In the genomic region with DNA sequence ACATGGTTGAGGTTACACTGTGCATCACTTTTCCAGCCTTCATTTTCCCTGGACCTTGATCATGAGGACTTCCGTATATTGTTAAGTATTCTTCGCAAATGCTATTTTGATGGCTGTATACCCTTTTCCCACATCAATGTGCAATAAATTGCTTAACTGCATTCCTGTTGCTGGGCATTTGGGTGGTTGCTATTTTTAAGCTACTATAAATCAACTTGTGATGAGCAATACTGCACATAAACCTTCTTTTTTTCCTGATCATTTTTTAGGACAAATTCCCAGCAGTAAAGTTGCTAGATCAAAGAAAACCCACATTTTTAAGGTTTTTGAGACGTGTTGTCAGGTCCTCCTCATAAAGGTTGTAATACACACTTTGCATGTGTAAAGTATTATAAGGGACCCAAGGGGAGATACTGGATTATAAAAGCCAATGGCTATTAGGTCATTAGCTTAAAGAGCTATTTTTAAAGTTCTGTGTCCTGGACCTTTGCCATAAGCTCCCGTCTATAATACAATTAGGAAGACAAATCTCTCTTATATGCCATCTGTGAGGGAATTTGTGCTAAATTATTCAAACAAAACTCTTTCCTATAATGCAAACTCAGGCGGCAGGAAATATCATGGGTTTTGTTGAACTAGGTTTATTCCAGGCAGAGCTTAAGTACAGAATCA, we compare ENCODE assay signal across 23 cellular contexts. TPM values are rescaled to one million over a fixed set of nuclear protein-coding genes. Genes with fewer than 3 reads are reported as not detected.
A peak's percentile ranks its signal among the peaks of the same experiment; 100 is the strongest.
DNase-seq lines count a peak whose midpoint lies in the region; ATAC-seq and TF ChIP-seq lines count a peak whose summit lies in the region.
"Had no signal": no experiment of that assay in that cellular context is flagged by ENCODE, and none has a peak within 500 bp of the region (broad histone marks: within the 10 kb centered on the region; RNA-seq: fewer than 3 reads in every experiment).

No MANE protein-coding gene starts in this region.

- no peak for ATAC-seq in upper lobe of right lung
- ATAC-seq: activated CD8-positive, alpha-beta T cell treated with anti-CD3 and anti-CD28 coated beads, Interleukin-2, amount 10 ng/mL, durations not matched to agents 7 days and 5 days; esophagus mucosa; GM23338; natural killer cell treated with Interleukin-12 subunit alpha and Interleukin-12 subunit beta and Interleukin-15 and Interleukin-18, amount 100 ng/mL, for 72 hours had no signal

- WGBS in mesodermal cell (ENCODE audit: insufficient coverage in 2 of 2), 2 experiments: 100% methylated on average over 1 of the region's 5 CpGs

- H3K27me3 Mint-ChIP-seq in HFFc6 (ENCODE audit: insufficient read depth) (peaks cover 6% of the 10 kb centered on the region), CD14-positive monocyte (ENCODE audit: low read depth in 3 of 3) (peaks cover 0 to 4% (median 0%) of the 10 kb centered on the region in 3 donors)
- H3K27me3 Mint-ChIP-seq: natural killer cell treated with Interleukin-12 subunit alpha and Interleukin-12 subunit beta and Interleukin-15 and Interleukin-18, amount 100 ng/mL, for 72 hours had no signal

- H3K27ac Mint-ChIP-seq in HFFc6 (peak overlapping the region; percentile 67; the same call in 1 of the 2 replicates), CD14-positive monocyte (no peak overlapping the region)
- H3K27ac Mint-ChIP-seq: activated CD8-positive, alpha-beta T cell treated with anti-CD3 and anti-CD28 coated beads, Interleukin-2, amount 10 ng/mL, durations not matched to agents 7 days and 5 days; activated T-helper 2 cell treated with anti-CD3 and anti-CD28 coated beads, Interferon-gamma antibody, Interleukin-2, Interleukin-4, amounts not matched to agents 10 μg/mL and 5 μg/mL and 100 μg/mL, durations not matched to agents 14 hours and 24 hours and 36 hours; GM23338; natural killer cell treated with Interleukin-12 subunit alpha and Interleukin-12 subunit beta and Interleukin-15 and Interleukin-18, amount 100 ng/mL, for 72 hours had no signal

- intact Hi-C loops in upper lobe of right lung (cut with DNase I) (no loop called here), CD14-positive monocyte (cut with micrococcal nuclease) (no loop called here)

- H3K4me3 Mint-ChIP-seq in HFFc6 (peak overlapping the region; percentile 20; the same call in 1 of the 2 replicates), CD14-positive monocyte (no peak overlapping the region)
- H3K4me3 Mint-ChIP-seq: activated CD8-positive, alpha-beta T cell treated with anti-CD3 and anti-CD28 coated beads, Interleukin-2, amount 10 ng/mL, durations not matched to agents 7 days and 5 days; GM23338; natural killer cell treated with Interleukin-12 subunit alpha and Interleukin-12 subunit beta and Interleukin-15 and Interleukin-18, amount 100 ng/mL, for 72 hours had no signal

- no peak overlapping the region for H3K4me3 ChIP-seq in mesodermal cell (ENCODE audit: extremely low read depth, insufficient read depth, low read length, poor library complexity, severe bottlenecking)
- H3K4me3 ChIP-seq in upper lobe of right lung: no peak overlapping the region
- H3K4me3 ChIP-seq in brain microvascular endothelial cell (ENCODE audit: low read depth, low read length): no peak overlapping the region
- H3K4me3 ChIP-seq: GM23338, lower lobe of right lung had no signal

- H3K9me3 ChIP-seq in mesodermal cell (ENCODE audit: control insufficient read depth, low read length): no peaks in the 10 kb centered on the region
- no peaks in the 10 kb centered on the region for H3K9me3 ChIP-seq in upper lobe of right lung
- H3K9me3 ChIP-seq: ascending aorta, lower lobe of right lung had no signal

- H3K9me3 Mint-ChIP-seq in HFFc6 (no peaks in the 10 kb centered on the region), CD14-positive monocyte (peaks cover 0 to 4% (median 0%) of the 10 kb centered on the region in 7 donors)
- H3K9me3 Mint-ChIP-seq: activated T-helper 2 cell treated with anti-CD3 and anti-CD28 coated beads, Interferon-gamma antibody, Interleukin-2, Interleukin-4, amounts not matched to agents 10 μg/mL and 5 μg/mL and 100 μg/mL, durations not matched to agents 14 hours and 24 hours and 36 hours; natural killer cell treated with Interleukin-12 subunit alpha and Interleukin-12 subunit beta and Interleukin-15 and Interleukin-18, amount 100 ng/mL, for 72 hours had no signal

- H3K4me1 Mint-ChIP-seq in HFFc6 (ENCODE audit: low read depth) (peaks cover 30% of the 10 kb centered on the region; the same call in 1 of the 2 replicates), CD14-positive monocyte (peaks cover 7% of the 10 kb centered on the region)
- H3K4me1 Mint-ChIP-seq: GM23338 had no signal

- H3K4me1 ChIP-seq in mesodermal cell (ENCODE audit: control insufficient read depth, insufficient read depth, low read length, poor library complexity, severe bottlenecking) (peaks cover 5% of the 10 kb centered on the region), upper lobe of right lung (peaks cover 26% of the 10 kb centered on the region)

- in situ Hi-C loops in brain microvascular endothelial cell (cut with HindIII; ENCODE audit: low pct_ligation_motif_present, low sequenced_read_pairs): no loop called here

- H3K27ac ChIP-seq in VCaP (peak overlapping the region; percentile 90), mesodermal cell (ENCODE audit: low read depth, low read length, severe bottlenecking) (peak overlapping the region; percentile 13), upper lobe of right lung (no peak overlapping the region), brain microvascular endothelial cell (no peak overlapping the region)

- TF ChIP-seq CTCF in HFFc6 (IDR thresholded peaks at IDR 0.05) (no peak), VCaP (conservative IDR thresholded peaks at IDR 0.05) (no peak), upper lobe of right lung (IDR thresholded peaks at IDR 0.05) (no peak), brain microvascular endothelial cell (IDR thresholded peaks at IDR 0.05; ENCODE audit: low read depth, low read length, missing control alignments) (no peak), CD14-positive monocyte (IDR thresholded peaks at IDR 0.05) (no peak)

- no peaks in the 10 kb centered on the region for H3K36me3 ChIP-seq in mesodermal cell (ENCODE audit: control insufficient read depth, insufficient read depth, low read length)
- no peaks in the 10 kb centered on the region for H3K36me3 ChIP-seq in upper lobe of right lung
- no peaks in the 10 kb centered on the region for H3K36me3 ChIP-seq in brain microvascular endothelial cell (replicated peaks)
- H3K36me3 ChIP-seq: ascending aorta, lower lobe of right lung, WERI-Rb-1 had no signal

- DNase-seq in A172 (ENCODE audit: low spot score): peak; percentile 59
- no peak for DNase-seq in HFFc6
- no peak for DNase-seq in RKO (ENCODE audit: low spot score)
- no peak for DNase-seq in upper lobe of right lung
- DNase-seq in brain microvascular endothelial cell: no peak
- DNase-seq in CD14-positive monocyte (ENCODE audit: low spot score): no peak
- DNase-seq: activated CD8-positive, alpha-beta T cell treated with anti-CD3 and anti-CD28 coated beads, Interleukin-2, amount 10 ng/mL, durations not matched to agents 7 days and 5 days; cortex of kidney; IMR-90; lower lobe of right lung; NCI-H1105; NCI-H226; stimulated activated CD4-positive, alpha-beta T cell treated with anti-CD3 and anti-CD28 coated beads, Interleukin-4, amount 100 ng/mL, for 24 hours; trophoblast cell had no signal

- no peaks in the 10 kb centered on the region for H3K27me3 ChIP-seq in upper lobe of right lung
- H3K27me3 ChIP-seq in brain microvascular endothelial cell (replicated peaks): peaks cover 2% of the 10 kb centered on the region
- H3K27me3 ChIP-seq: ascending aorta had no signal

- H3K36me3 Mint-ChIP-seq in HFFc6 (ENCODE audit: low read depth): peaks cover 6% of the 10 kb centered on the region; the same call in 1 of the 2 replicates
- no peaks in the 10 kb centered on the region for H3K36me3 Mint-ChIP-seq in CD14-positive monocyte
- H3K36me3 Mint-ChIP-seq: natural killer cell treated with Interleukin-12 subunit alpha and Interleukin-12 subunit beta and Interleukin-15 and Interleukin-18, amount 100 ng/mL, for 72 hours had no signal

RNA-seq across cellular contexts. Expression of gene LIMCH1, which starts 35.6 kb away (rescaled TPM):
- total RNA-seq in A172 (2014; rRNA removed; shearing (Covaris generic)): 20.4 and 31.1 TPM in 2 replicates
- total RNA-seq in HFFc6 (2021; fragmentation: NEBNext Ultra II Directional; extraction: Animal tissue kit (Norgen Biotek cat#: 25700)): 100 to 1,000 TPM in 4 of 6 experiments, 10 to 100 TPM in 2; 14.4 to 236 (median 205) TPM
- 37.2 TPM for polyA plus RNA-seq in mesodermal cell (2013, experiment 1 of 2)
- polyA plus RNA-seq in mesodermal cell (2013, experiment 2 of 2): 34.1 TPM
- total RNA-seq in upper lobe of right lung: 369 TPM
- polyA plus RNA-seq in CD14-positive monocyte: under 1 TPM; 0.25 to 0.32 TPM
- total RNA-seq: activated CD8-positive, alpha-beta T cell treated with anti-CD3 and anti-CD28 coated beads, Interleukin-2, amount 10 ng/mL, durations not matched to agents 7 days and 5 days; activated T-helper 2 cell treated with anti-CD3 and anti-CD28 coated beads, Interferon-gamma antibody, Interleukin-2, Interleukin-4, amounts not matched to agents 10 μg/mL and 5 μg/mL and 100 μg/mL, durations not matched to agents 14 hours and 24 hours and 36 hours; natural killer cell treated with Interleukin-12 subunit alpha and Interleukin-12 subunit beta and Interleukin-15 and Interleukin-18, amount 100 ng/mL, for 72 hours; OCI-LY7 had no signal

Comparison
In these comparisons a context has a peak if more than half of its experiments do, and no peak if none do; other contexts are left out.
1. H3K27ac ChIP-seq: peak in VCaP (single experiment) and mesodermal cell (single experiment); none in upper lobe of right lung (single experiment) and brain microvascular endothelial cell (single experiment).